ENCODE assay signal across 24 cellular contexts in genomic region chr7:81584667-81585066, GRCh38.
"Had no signal": no experiment of that assay in that cellular context is flagged by ENCODE, and none has a peak within 500 bp of the region (broad histone marks: within the 10 kb centered on the region; RNA-seq: fewer than 3 reads in every experiment).

No MANE protein-coding gene starts in this region.

- H3K27ac Mint-ChIP-seq: activated B cell treated with CpG ODN at 0.5 μM for 24 hours; activated CD4-positive, alpha-beta memory T cell treated with anti-CD3 and anti-CD28 coated beads for 36 hours; activated CD8-positive, alpha-beta memory T cell treated with anti-CD3 and anti-CD28 coated beads, Interleukin-2, amount 10 ng/mL, durations not matched to agents 7 days and 5 days; activated naive CD8-positive, alpha-beta T cell treated with anti-CD3 and anti-CD28 coated beads for 36 hours; nephron; T-helper 2 cell treated with Interferon-gamma antibody and Interleukin-4, amounts not matched to agents 5 μg/mL and 100 μg/mL, for 36 hours had no signal

- H3K27ac ChIP-seq: body of pancreas, coronary artery, foreskin keratinocyte, suprapubic skin, transverse colon, vagina had no signal

- H3K36me3 Mint-ChIP-seq: activated CD4-positive, alpha-beta memory T cell treated with anti-CD3 and anti-CD28 coated beads for 36 hours; activated CD8-positive, alpha-beta memory T cell treated with anti-CD3 and anti-CD28 coated beads, Interleukin-2, amount 10 ng/mL, durations not matched to agents 7 days and 5 days; activated naive CD8-positive, alpha-beta T cell treated with anti-CD3 and anti-CD28 coated beads for 36 hours had no signal

- H3K27me3 ChIP-seq: body of pancreas, foreskin keratinocyte, suprapubic skin, transverse colon, vagina had no signal

- H3K36me3 ChIP-seq: suprapubic skin, transverse colon, vagina had no signal

- DNase-seq: activated B cell treated with CpG ODN at 0.5 μM for 24 hours; activated CD4-positive, alpha-beta memory T cell treated with anti-CD3 and anti-CD28 coated beads for 36 hours; activated CD4-positive, alpha-beta T cell treated with anti-CD3 and anti-CD28 coated beads for 4 hours; activated CD8-positive, alpha-beta memory T cell treated with anti-CD3 and anti-CD28 coated beads, Interleukin-2, amount 10 ng/mL, durations not matched to agents 7 days and 5 days; activated naive CD4-positive, alpha-beta T cell; activated naive CD8-positive, alpha-beta T cell treated with anti-CD3 and anti-CD28 coated beads for 36 hours; body of pancreas; central memory CD4-positive, alpha-beta T cell; erythroblast; foreskin keratinocyte; glutamatergic neuron; hippocampal formation; midbrain; nucleus accumbens; retina; stimulated activated CD4-positive, alpha-beta T cell treated with anti-CD3 and anti-CD28 coated beads, Interleukin-2, amount 100 ng/mL, for 24 hours; stimulated activated naive CD8-positive, alpha-beta T cell treated with anti-CD3 and anti-CD28 coated beads, Interleukin-15, Interleukin-2, amounts not matched to agents 100 U/mL and 50 U/mL, for 24 hours; transverse colon had no signal

- H3K4me1 ChIP-seq: body of pancreas, foreskin keratinocyte, suprapubic skin, transverse colon, vagina had no signal

- H3K4me3 Mint-ChIP-seq: activated B cell treated with CpG ODN at 0.5 μM for 24 hours; activated CD4-positive, alpha-beta memory T cell treated with anti-CD3 and anti-CD28 coated beads for 36 hours; activated CD8-positive, alpha-beta memory T cell treated with anti-CD3 and anti-CD28 coated beads, Interleukin-2, amount 10 ng/mL, durations not matched to agents 7 days and 5 days; activated naive CD8-positive, alpha-beta T cell treated with anti-CD3 and anti-CD28 coated beads for 36 hours; nephron; T-helper 2 cell treated with Interferon-gamma antibody and Interleukin-4, amounts not matched to agents 5 μg/mL and 100 μg/mL, for 36 hours had no signal

- H3K27me3 Mint-ChIP-seq: activated B cell treated with CpG ODN at 0.5 μM for 24 hours; activated CD4-positive, alpha-beta memory T cell treated with anti-CD3 and anti-CD28 coated beads for 36 hours; activated CD8-positive, alpha-beta memory T cell treated with anti-CD3 and anti-CD28 coated beads, Interleukin-2, amount 10 ng/mL, durations not matched to agents 7 days and 5 days; activated naive CD8-positive, alpha-beta T cell treated with anti-CD3 and anti-CD28 coated beads for 36 hours had no signal

- H3K4me1 Mint-ChIP-seq: activated B cell treated with CpG ODN at 0.5 μM for 24 hours; activated CD8-positive, alpha-beta memory T cell treated with anti-CD3 and anti-CD28 coated beads, Interleukin-2, amount 10 ng/mL, durations not matched to agents 7 days and 5 days; activated naive CD8-positive, alpha-beta T cell treated with anti-CD3 and anti-CD28 coated beads for 36 hours had no signal

- H3K9me3 Mint-ChIP-seq: activated B cell treated with CpG ODN at 0.5 μM for 24 hours, nephron had no signal

- H3K4me3 ChIP-seq: body of pancreas, coronary artery, lung, suprapubic skin, transverse colon, vagina had no signal
